ENCODE assay signal across 8 cellular contexts in genomic region chr2:138500592-138501426, GRCh38. TPM values are rescaled to one million over a fixed set of nuclear protein-coding genes. Genes with fewer than 3 reads are reported as not detected.
A peak's percentile ranks its signal among the peaks of the same experiment; 100 is the strongest.
DNase-seq lines count a peak whose midpoint lies in the region; ATAC-seq and TF ChIP-seq lines count a peak whose summit lies in the region.

No MANE protein-coding gene starts in this region.

- H2BK5ac ChIP-seq in mesendoderm (ENCODE audit: low read length) = peak overlapping the region; percentile 54

- H3K4me3 Mint-ChIP-seq in CD4-positive, alpha-beta T cell = peak overlapping the region; percentile 99

- no peaks in the 10 kb centered on the region for H3K9me3 ChIP-seq in CD4-positive, alpha-beta T cell (ENCODE audit: control insufficient read depth, low read length)
- H3K9me3 ChIP-seq in vagina = no peaks in the 10 kb centered on the region

- H3K23ac ChIP-seq in mesendoderm (ENCODE audit: low read length) = no peak overlapping the region

- peak overlapping the region; percentile 77 for H3K4me2 ChIP-seq in mesendoderm (ENCODE audit: low read length)

- H3K36me3 Mint-ChIP-seq in CD4-positive, alpha-beta T cell (ENCODE audit: low read depth) = peaks cover 10% of the 10 kb centered on the region

- peaks cover 23% of the 10 kb centered on the region for H3K79me2 ChIP-seq in mesendoderm (ENCODE audit: control insufficient read depth, insufficient read depth, low read length)

- no peaks in the 10 kb centered on the region for H3K27me3 Mint-ChIP-seq in CD4-positive, alpha-beta T cell

- CTCF ChIA-PET in CD4-positive, alpha-beta T cell (lab: Charles Lee) = no interaction called here

- intact Hi-C loops in CD4-positive, alpha-beta T cell (cut with DNase I, micrococcal nuclease) = no loop called here
- intact Hi-C loops in vagina (cut with DNase I) = no loop called here

- WGBS in mesendoderm (ENCODE audit: extremely low coverage, insufficient coverage, low lambda C conversion rate) = no CpG with 5 or more reads among the region's 20 CpGs

- DNase-seq in CD4-positive, alpha-beta T cell = no peak
- DNase-seq in LNCaP clone FGC (ENCODE audit: low read depth) (no peak), caudate nucleus (lab: John Stamatoyannopoulos, UW) (peak in 7 of 61 donors; percentile 10 to 66 (median 33)), mesendoderm (no peak), vagina (ENCODE audit: extremely low spot score in 2 of 2) (no peak), A172 (ENCODE audit: low spot score) (no peak)
- DNase-seq in activated effector memory CD4-positive, alpha-beta T cell treated with Interleukin-2 at 50 U/mL for 16 hours = no peak

- peak overlapping the region; percentile 95 for H3K56ac ChIP-seq in mesendoderm (ENCODE audit: low read length)

- no peak for TF ChIP-seq CTCF in CD4-positive, alpha-beta T cell (IDR thresholded peaks at IDR 0.05)
- TF ChIP-seq CTCF in LNCaP clone FGC (IDR thresholded peaks at IDR 0.05; ENCODE audit: control insufficient read depth, extremely low read depth, insufficient read depth) = no peak
- no peak for TF ChIP-seq CTCF in vagina (IDR thresholded peaks at IDR 0.05)

- H3K36me3 ChIP-seq in mesendoderm (ENCODE audit: control insufficient read depth, insufficient read depth, low read length) (no peaks in the 10 kb centered on the region), vagina (no peaks in the 10 kb centered on the region)

- no peaks in the 10 kb centered on the region for H3K27me3 ChIP-seq in CD4-positive, alpha-beta T cell (ENCODE audit: control insufficient read depth, insufficient read depth, low read length)
- H3K27me3 ChIP-seq in mesendoderm (ENCODE audit: insufficient read depth, low read length, poor library complexity) (no peaks in the 10 kb centered on the region), vagina (no peaks in the 10 kb centered on the region)

- POLR2A ChIA-PET in CD4-positive, alpha-beta T cell (lab: Charles Lee) = no interaction called here

- peak overlapping the region; percentile 89 for H3K9ac ChIP-seq in mesendoderm (ENCODE audit: low read length)

- H3K79me1 ChIP-seq in mesendoderm (ENCODE audit: low read length) = peaks cover 1% of the 10 kb centered on the region

- H2AK5ac ChIP-seq in mesendoderm (ENCODE audit: low read length) = peak overlapping the region; percentile 39

- H3K4me1 ChIP-seq in mesendoderm (ENCODE audit: control insufficient read depth, low read depth, low read length) = peaks cover 1% of the 10 kb centered on the region
- peaks cover 39% of the 10 kb centered on the region for H3K4me1 ChIP-seq in vagina

- no peak overlapping the region for H4K8ac ChIP-seq in mesendoderm (ENCODE audit: low read depth, low read length)

- ATAC-seq in CD4-positive, alpha-beta T cell (ENCODE audit: poor library complexity) = peak; percentile 4
- peak; percentile 8 for ATAC-seq in GM21381 (IDR thresholded peaks at IDR 0.05; ENCODE audit: unreplicated experiment)

- no peak overlapping the region for H4K5ac ChIP-seq in mesendoderm (ENCODE audit: low read length)

- H2BK15ac ChIP-seq in mesendoderm (replicated peaks; ENCODE audit: low read depth) = no peak overlapping the region

- no peak for TF ChIP-seq POLR2A in vagina (IDR thresholded peaks at IDR 0.05)

- peak overlapping the region; percentile 63 for H3K4ac ChIP-seq in mesendoderm (ENCODE audit: low read depth, low read length)

- peaks cover 40% of the 10 kb centered on the region for H3K4me1 Mint-ChIP-seq in CD4-positive, alpha-beta T cell (ENCODE audit: low read depth)

- H3K4me3 ChIP-seq in LNCaP clone FGC (ENCODE audit: low read depth, low read length) (peak overlapping the region; percentile 77), mesendoderm (ENCODE audit: low read length) (peak overlapping the region; percentile 56), vagina (peak overlapping the region; percentile 91 to 94)

- H2BK120ac ChIP-seq in mesendoderm (ENCODE audit: low read depth, low read length) = peak overlapping the region; percentile 56

- H3K9me3 Mint-ChIP-seq in CD4-positive, alpha-beta T cell = no peaks in the 10 kb centered on the region

- peak overlapping the region; percentile 50 for H3K27ac Mint-ChIP-seq in CD4-positive, alpha-beta T cell

- no peak overlapping the region for H3K27ac ChIP-seq in CD4-positive, alpha-beta T cell (ENCODE audit: low read depth, low read length)
- peak overlapping the region; percentile 89 for H3K27ac ChIP-seq in caudate nucleus (ENCODE audit: low read depth, low read length)
- peak overlapping the region; percentile 96 for H3K27ac ChIP-seq in mesendoderm (ENCODE audit: low read depth, low read length)
- H3K27ac ChIP-seq in vagina = peak overlapping the region; percentile 94

- H3K18ac ChIP-seq in mesendoderm (ENCODE audit: low read length) = peak overlapping the region; percentile 89

RNA-seq across cellular contexts. Expression of gene SPOPL, which starts 0.8 kb away (rescaled TPM):
- total RNA-seq in CD4-positive, alpha-beta T cell = 10 to 100 TPM; 12.0 to 13.2 TPM
- polyA plus RNA-seq in mesendoderm (2013, experiment 1 of 2) = 6.4 TPM
- 7.4 TPM for polyA plus RNA-seq in mesendoderm (2013, experiment 2 of 2)
- total RNA-seq in vagina = 20.1 TPM
- total RNA-seq in A172 (2014; rRNA removed; shearing (Covaris generic)) = 30.9 and 34.8 TPM in 2 replicates
